8 cellular contexts compared by ENCODE assay signal in the genomic region with DNA sequence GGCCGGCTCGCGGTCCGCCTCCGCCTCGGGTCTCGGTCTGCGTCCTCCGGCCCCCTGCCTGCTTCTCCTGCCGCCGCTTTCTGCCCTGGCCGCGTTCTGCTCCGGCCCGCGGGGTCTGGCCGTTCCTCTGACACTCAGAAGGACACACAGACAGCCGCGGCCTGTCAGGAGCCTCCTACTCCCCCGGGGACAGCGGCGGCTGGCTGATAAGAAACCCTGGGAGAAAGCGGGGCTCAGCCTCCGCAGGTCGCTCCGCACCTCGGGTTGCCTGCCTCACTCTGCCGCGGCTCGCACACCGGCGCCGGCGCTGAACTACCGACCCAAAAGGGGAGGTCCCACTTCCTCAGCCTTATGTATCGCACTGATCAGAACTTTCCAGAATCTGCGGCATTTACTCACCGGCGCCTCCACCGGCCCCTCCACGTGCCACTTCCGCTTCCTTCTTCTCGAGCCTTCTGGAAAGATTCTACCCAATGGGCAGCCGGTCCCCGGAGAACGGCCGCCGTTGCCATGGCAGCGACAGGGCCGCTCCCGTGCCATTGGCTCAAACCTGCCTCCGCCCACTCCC. TPM values are rescaled to one million over a fixed set of nuclear protein-coding genes. Genes with fewer than 3 reads are reported as not detected.
DNase-seq lines count a peak whose midpoint lies in the region; ATAC-seq and TF ChIP-seq lines count a peak whose summit lies in the region.

HSPH1 (minus strand) TSS at position 322 of the 568 bp plus-strand sequence. CDS start 322 bp downstream, outside the sequence.

- no TSS peak for BruUV-seq in PC-9 (replicated peaks; lab: Mats Ljungman, UMichigan)

- peak within 1 kb of the TSS; percentile 86 for H3K4me3 ChIP-seq in Jurkat, Clone E6-1 (ENCODE audit: low read length)
- peak within 1 kb of the TSS; percentile 67 for H3K4me3 ChIP-seq in PC-9

- H3K4me2 ChIP-seq in PC-9: peak within 1 kb of the TSS; percentile 86

- intact Hi-C loops in PC-9 (cut with micrococcal nuclease; ENCODE audit: unreplicated experiment): loop anchor here (1.0 to 5.0 kb wide), 3 partner anchors 38 to 261 kb away; partner anchors contain the start of gene B3GLCT
- intact Hi-C loops in activated T-helper 1 cell treated with anti-CD3 and anti-CD28 coated beads, Interleukin-12 subunit alpha, Interleukin-12 subunit beta, Interleukin-2, Interleukin-4 antibody, amounts not matched to agents 30 ng/mL and 10 ng/mL and 1 ng/mL, durations not matched to agents 14 hours and 24 hours and 36 hours (cut with micrococcal nuclease): loop anchor here (1.0 to 10.0 kb wide), 14 partner anchors 27 to 1566 kb away; partner anchors contain the start of genes HMGB1, KATNAL1, N4BP2L1 and SLC7A1

- POLR2A ChIA-PET in PC-9 (lab: Charles Lee; ENCODE audit: unreplicated experiment): interaction anchor here (0.7 kb wide), 1 partner anchor 159 kb away, joined by 4 read pairs; no protein-coding TSS in a partner anchor

- H2AFZ ChIP-seq in PC-9: peak within 1 kb of the TSS; percentile 91

- H4K20me1 ChIP-seq in PC-9 (ENCODE audit: insufficient read depth): peaks cover 13% of the 10 kb centered on the region

- DNase-seq in DMS79 treated with DMSO at 0.1 percent for 48 hours (lab: John Stamatoyannopoulos, UW): peak; percentile 93
- peak; percentile 97 for DNase-seq in Jurkat, Clone E6-1 (ENCODE audit: low read depth, low spot score)
- DNase-seq in PC-9: peak; percentile 94 to 96
- DNase-seq in activated T-helper 1 cell treated with anti-CD3 and anti-CD28 coated beads, Interleukin-12 subunit alpha, Interleukin-12 subunit beta, Interleukin-2, Interleukin-4 antibody, amounts not matched to agents 30 ng/mL and 10 ng/mL and 1 ng/mL, durations not matched to agents 14 hours and 24 hours and 36 hours (ENCODE audit: low spot score): peak; percentile 99
- DNase-seq in fibroblast of gingiva (ENCODE audit: low read depth): peak; percentile 97
- DNase-seq in naive B cell: peak; percentile 99

- no peaks in the 10 kb centered on the region for H3K27me3 Mint-ChIP-seq in activated T-helper 1 cell treated with anti-CD3 and anti-CD28 coated beads, Interleukin-12 subunit alpha, Interleukin-12 subunit beta, Interleukin-2, Interleukin-4 antibody, amounts not matched to agents 30 ng/mL and 10 ng/mL and 1 ng/mL, durations not matched to agents 14 hours and 24 hours and 36 hours (ENCODE audit: insufficient read depth)
- no peaks in the 10 kb centered on the region for H3K27me3 Mint-ChIP-seq in naive B cell
- no peaks in the 10 kb centered on the region for H3K27me3 Mint-ChIP-seq in stimulated activated memory B cell treated with anti-CD40 and anti-IgM and Interleukin-4, amounts not matched to agents 10 μg/mL and 1 μg/mL and 100 μg/mL, for 72 hours

- H3K9me3 Mint-ChIP-seq in activated T-helper 1 cell treated with anti-CD3 and anti-CD28 coated beads, Interleukin-12 subunit alpha, Interleukin-12 subunit beta, Interleukin-2, Interleukin-4 antibody, amounts not matched to agents 30 ng/mL and 10 ng/mL and 1 ng/mL, durations not matched to agents 14 hours and 24 hours and 36 hours: no peaks in the 10 kb centered on the region
- peaks cover 0 to 2% (median 0%) of the 10 kb centered on the region in 7 donors for H3K9me3 Mint-ChIP-seq in naive B cell
- H3K9me3 Mint-ChIP-seq in stimulated activated memory B cell treated with anti-CD40 and anti-IgM and Interleukin-4, amounts not matched to agents 10 μg/mL and 1 μg/mL and 100 μg/mL, for 72 hours: no peaks in the 10 kb centered on the region

- H3F3A ChIP-seq in PC-9 (ENCODE audit: insufficient read depth, low read depth): peaks cover 10% of the 10 kb centered on the region; the same call in 1 of the 2 replicates

- CTCF ChIA-PET in PC-9 (lab: Charles Lee): no interaction called here

- peak; percentile 73 for ATAC-seq in GM21619 (IDR thresholded peaks at IDR 0.05; ENCODE audit: unreplicated experiment)
- peak; percentile 67 to 74 for ATAC-seq in naive B cell (ENCODE audit: low read depth in 2 of 2)
- peak; percentile 92 for ATAC-seq in stimulated activated memory B cell treated with anti-CD40 and anti-IgM and Interleukin-4, amounts not matched to agents 10 μg/mL and 1 μg/mL and 100 μg/mL, for 72 hours

- peak within 1 kb of the TSS; percentile 98 for H3K4me3 Mint-ChIP-seq in activated T-helper 1 cell treated with anti-CD3 and anti-CD28 coated beads, Interleukin-12 subunit alpha, Interleukin-12 subunit beta, Interleukin-2, Interleukin-4 antibody, amounts not matched to agents 30 ng/mL and 10 ng/mL and 1 ng/mL, durations not matched to agents 14 hours and 24 hours and 36 hours
- peak within 1 kb of the TSS; percentile 93 to 100 (median 98) for H3K4me3 Mint-ChIP-seq in naive B cell
- H3K4me3 Mint-ChIP-seq in stimulated activated memory B cell treated with anti-CD40 and anti-IgM and Interleukin-4, amounts not matched to agents 10 μg/mL and 1 μg/mL and 100 μg/mL, for 72 hours: peak within 1 kb of the TSS; percentile 98

- peaks cover 50% of the 10 kb centered on the region for H3K79me2 ChIP-seq in PC-9 (ENCODE audit: low read depth)

- H3K36me3 Mint-ChIP-seq in activated T-helper 1 cell treated with anti-CD3 and anti-CD28 coated beads, Interleukin-12 subunit alpha, Interleukin-12 subunit beta, Interleukin-2, Interleukin-4 antibody, amounts not matched to agents 30 ng/mL and 10 ng/mL and 1 ng/mL, durations not matched to agents 14 hours and 24 hours and 36 hours (ENCODE audit: low read depth): peaks cover 34% of the 10 kb centered on the region
- H3K36me3 Mint-ChIP-seq in naive B cell: peaks cover 0 to 6% of the 10 kb centered on the region in 2 donors
- peaks cover 11% of the 10 kb centered on the region for H3K36me3 Mint-ChIP-seq in stimulated activated memory B cell treated with anti-CD40 and anti-IgM and Interleukin-4, amounts not matched to agents 10 μg/mL and 1 μg/mL and 100 μg/mL, for 72 hours

- H3K9me3 ChIP-seq in PC-9 (ENCODE audit: insufficient read depth, low read depth): no peaks in the 10 kb centered on the region

- peak within 1 kb of the TSS; percentile 96 for H3K27ac Mint-ChIP-seq in activated T-helper 1 cell treated with anti-CD3 and anti-CD28 coated beads, Interleukin-12 subunit alpha, Interleukin-12 subunit beta, Interleukin-2, Interleukin-4 antibody, amounts not matched to agents 30 ng/mL and 10 ng/mL and 1 ng/mL, durations not matched to agents 14 hours and 24 hours and 36 hours
- H3K27ac Mint-ChIP-seq in naive B cell: peak within 1 kb of the TSS; percentile 95 to 99 (median 98)
- H3K27ac Mint-ChIP-seq in stimulated activated memory B cell treated with anti-CD40 and anti-IgM and Interleukin-4, amounts not matched to agents 10 μg/mL and 1 μg/mL and 100 μg/mL, for 72 hours: peak within 1 kb of the TSS; percentile 97

- H3K4me1 ChIP-seq in PC-9 (replicated peaks; ENCODE audit: insufficient read depth): peaks cover 37% of the 10 kb centered on the region

- TF ChIP-seq CTCF in PC-9 (conservative IDR thresholded peaks at IDR 0.05): no peak

- peaks cover 47% of the 10 kb centered on the region for H3K4me1 Mint-ChIP-seq in activated T-helper 1 cell treated with anti-CD3 and anti-CD28 coated beads, Interleukin-12 subunit alpha, Interleukin-12 subunit beta, Interleukin-2, Interleukin-4 antibody, amounts not matched to agents 30 ng/mL and 10 ng/mL and 1 ng/mL, durations not matched to agents 14 hours and 24 hours and 36 hours (ENCODE audit: low read depth)
- H3K4me1 Mint-ChIP-seq in naive B cell: peaks cover 21 to 32% (median 26%) of the 10 kb centered on the region in 3 donors
- peaks cover 30% of the 10 kb centered on the region for H3K4me1 Mint-ChIP-seq in stimulated activated memory B cell treated with anti-CD40 and anti-IgM and Interleukin-4, amounts not matched to agents 10 μg/mL and 1 μg/mL and 100 μg/mL, for 72 hours

- peak within 1 kb of the TSS; percentile 58 for H3K27ac ChIP-seq in PC-9

- H3K9me2 ChIP-seq in PC-9 (ENCODE audit: insufficient read depth): no peaks in the 10 kb centered on the region

- peaks cover 7% of the 10 kb centered on the region; the same call in 1 of the 2 replicates for H3K36me3 ChIP-seq in PC-9 (ENCODE audit: low read depth)

- no peaks in the 10 kb centered on the region for H3K27me3 ChIP-seq in PC-9 (ENCODE audit: insufficient read depth, low read depth)

RNA-seq across cellular contexts. Expression of gene HSPH1, which starts in this region (rescaled TPM):
- 136 TPM for polyA plus RNA-seq in Jurkat, Clone E6-1 (2012; ENCODE audit: insufficient read depth, insufficient read length)
- total RNA-seq in PC-9 (2021): 61.8 and 105 TPM in 2 replicates
- total RNA-seq in activated T-helper 1 cell treated with anti-CD3 and anti-CD28 coated beads, Interleukin-12 subunit alpha, Interleukin-12 subunit beta, Interleukin-2, Interleukin-4 antibody, amounts not matched to agents 30 ng/mL and 10 ng/mL and 1 ng/mL, durations not matched to agents 14 hours and 24 hours and 36 hours: 310 and 326 TPM in 2 replicates
- polyA plus RNA-seq in naive B cell (ENCODE audit: low read depth in 6 of 6): 10 to 100 TPM; 24.3 to 43.1 (median 31.4) TPM

Comparison
In these comparisons a context has a peak if more than half of its experiments do, and no peak if none do; other contexts are left out.
1. Peak in every context shown above with its lines: DNase-seq, ATAC-seq, H3K4me3 ChIP-seq and H3K27ac ChIP-seq.